ENCODE assay signal across 1 cellular context in the genomic region with DNA sequence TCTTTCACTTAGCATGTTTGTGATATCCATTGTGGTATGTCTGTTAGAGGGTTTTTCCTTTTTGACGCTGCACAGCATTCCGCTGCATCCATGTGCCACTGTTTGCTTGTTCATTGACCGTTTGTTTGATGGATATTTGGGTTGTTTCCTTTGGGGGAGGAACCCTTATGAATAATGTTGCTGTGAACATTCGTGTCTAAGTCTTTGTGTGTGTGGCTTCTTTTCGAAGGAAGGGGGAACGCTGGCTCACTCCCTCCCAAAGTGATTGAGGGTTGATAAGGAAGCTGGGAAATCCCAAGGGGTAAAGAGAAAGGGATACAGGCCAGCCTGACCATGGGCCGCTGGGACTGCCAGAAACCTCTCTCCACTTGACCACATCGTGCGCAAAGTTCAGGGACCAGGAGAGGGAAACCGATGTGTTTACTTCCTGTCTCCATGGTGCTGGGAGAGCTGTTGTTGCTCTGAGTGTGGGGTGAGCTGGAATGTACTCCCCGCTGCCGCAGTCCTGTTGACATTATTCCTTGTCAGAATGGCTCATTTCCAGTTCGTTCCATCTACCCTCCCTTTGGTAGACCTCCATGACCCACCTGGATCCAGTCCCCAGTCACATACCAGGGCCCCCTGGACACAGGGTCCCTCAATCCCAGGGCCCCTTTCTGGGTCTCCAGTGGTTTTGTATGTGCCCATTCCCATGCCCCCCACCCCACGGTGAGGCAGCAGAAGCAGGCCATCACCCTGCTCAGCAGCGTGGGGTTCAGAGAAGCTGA.
A peak's percentile ranks its signal among the peaks of the same experiment; 100 is the strongest.
TF ChIP-seq lines count a peak whose summit lies in the region.

No MANE protein-coding gene starts in this region.

TF ChIP-seq in HepG2, 621 proteins besides CTCF, POLR2A, EP300 and RAD21 (continued from another document and continues in another):
- TF ChIP-seq NCOA2 (CRISPR knock-in tag; IDR thresholded peaks at IDR 0.05), result peak; percentile 92
- no peak for TF ChIP-seq TEF (CRISPR knock-in tag; IDR thresholded peaks at IDR 0.05)
- peak; percentile 95 for TF ChIP-seq ZNF724P (CRISPR knock-in tag; IDR thresholded peaks at IDR 0.05; ENCODE audit: borderline replicate concordance)
- no peak for TF ChIP-seq ZNF451 (CRISPR knock-in tag; IDR thresholded peaks at IDR 0.05)
- TF ChIP-seq ATF1 (CRISPR knock-in tag; IDR thresholded peaks at IDR 0.05), result no peak; the same call in 1 of the 2 replicates
- TF ChIP-seq SOX5 (CRISPR knock-in tag; IDR thresholded peaks at IDR 0.05; ENCODE audit: borderline replicate concordance), result peak; percentile 83
- TF ChIP-seq ATF3 (CRISPR knock-in tag; IDR thresholded peaks at IDR 0.05), result peak; percentile 36; the same call in 1 of the 2 replicates
- peak; percentile 82 for TF ChIP-seq HOXA5 (CRISPR knock-in tag; IDR thresholded peaks at IDR 0.05)
- TF ChIP-seq RELA (CRISPR knock-in tag; IDR thresholded peaks at IDR 0.05), result no peak; the same call in 1 of the 2 replicates
- no peak for TF ChIP-seq HNRNPLL (IDR thresholded peaks at IDR 0.05; ENCODE audit: low read depth, low read length, poor library complexity, severe bottlenecking)
- TF ChIP-seq TAF1 (CRISPR knock-in tag; IDR thresholded peaks at IDR 0.05), result peak; percentile 71; the same call in 1 of the 2 replicates
- TF ChIP-seq, protein P1, sequence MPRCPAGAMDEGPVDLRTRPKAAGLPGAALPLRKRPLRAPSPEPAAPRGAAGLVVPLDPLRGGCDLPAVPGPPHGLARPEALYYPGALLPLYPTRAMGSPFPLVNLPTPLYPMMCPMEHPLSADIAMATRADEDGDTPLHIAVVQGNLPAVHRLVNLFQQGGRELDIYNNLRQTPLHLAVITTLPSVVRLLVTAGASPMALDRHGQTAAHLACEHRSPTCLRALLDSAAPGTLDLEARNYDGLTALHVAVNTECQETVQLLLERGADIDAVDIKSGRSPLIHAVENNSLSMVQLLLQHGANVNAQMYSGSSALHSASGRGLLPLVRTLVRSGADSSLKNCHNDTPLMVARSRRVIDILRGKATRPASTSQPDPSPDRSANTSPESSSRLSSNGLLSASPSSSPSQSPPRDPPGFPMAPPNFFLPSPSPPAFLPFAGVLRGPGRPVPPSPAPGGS (CRISPR knock-in tag; IDR thresholded peaks at IDR 0.05), result peak; percentile 96
- 0 out of 2 replicates have a peak, but pooled peaks have one; percentile 88 for TF ChIP-seq ZNF512B (CRISPR knock-in tag; IDR thresholded peaks at IDR 0.05; ENCODE audit: borderline replicate concordance)
- peak; percentile 85 for TF ChIP-seq ZNF331 (CRISPR knock-in tag; IDR thresholded peaks at IDR 0.05)
- TF ChIP-seq ZBTB21 (CRISPR knock-in tag; IDR thresholded peaks at IDR 0.05), result no peak
- peak; percentile 84 for TF ChIP-seq FOSL2 (CRISPR knock-in tag; IDR thresholded peaks at IDR 0.05)
- 0 out of 2 replicates have a peak, but pooled peaks have one; percentile 71 for TF ChIP-seq AKAP8 (CRISPR knock-in tag; IDR thresholded peaks at IDR 0.05)
- no peak for TF ChIP-seq MBNL3 (CRISPR knock-in tag; conservative IDR thresholded peaks at IDR 0.05)
- TF ChIP-seq SOX6 (IDR thresholded peaks at IDR 0.05), result no peak
- peak; percentile 90 for TF ChIP-seq SOX6 (CRISPR knock-in tag; IDR thresholded peaks at IDR 0.05)
- TF ChIP-seq POGZ (CRISPR knock-in tag; IDR thresholded peaks at IDR 0.05), result peak; percentile 85
- TF ChIP-seq SATB2 (CRISPR knock-in tag; IDR thresholded peaks at IDR 0.05), result 0 out of 2 replicates have a peak, but pooled peaks have one; percentile 76
- TF ChIP-seq SMARCC2 (IDR thresholded peaks at IDR 0.05), result no peak
- TF ChIP-seq HES4 (CRISPR knock-in tag; IDR thresholded peaks at IDR 0.05; ENCODE audit: borderline replicate concordance), result no peak
- TF ChIP-seq ZIK1 (CRISPR knock-in tag; IDR thresholded peaks at IDR 0.05; ENCODE audit: borderline replicate concordance, low read depth), result peak; percentile 76
- TF ChIP-seq EZH2 (conservative IDR thresholded peaks at IDR 0.05; ENCODE audit: low read depth, low read length), result no peak
- TF ChIP-seq ATF7-NPFF (CRISPR knock-in tag; IDR thresholded peaks at IDR 0.05; ENCODE audit: low read depth), result peak; percentile 86
- no peak for TF ChIP-seq MTA3 (CRISPR knock-in tag; IDR thresholded peaks at IDR 0.05)
- TF ChIP-seq RFXANK (CRISPR knock-in tag; IDR thresholded peaks at IDR 0.05), result 0 out of 2 replicates have a peak, but pooled peaks have one; percentile 29
- no peak for TF ChIP-seq ZNF597 (CRISPR knock-in tag; IDR thresholded peaks at IDR 0.05)
- no peak for TF ChIP-seq REL (CRISPR knock-in tag; conservative IDR thresholded peaks at IDR 0.05)
- TF ChIP-seq ZNF180 (CRISPR knock-in tag; IDR thresholded peaks at IDR 0.05; ENCODE audit: borderline replicate concordance, low read depth), result 0 out of 2 replicates have a peak, but pooled peaks have one; percentile 47
- TF ChIP-seq ZNF101 (CRISPR knock-in tag; IDR thresholded peaks at IDR 0.05; ENCODE audit: borderline replicate concordance, low read depth), result no peak
- no peak for TF ChIP-seq LBX2 (CRISPR knock-in tag; IDR thresholded peaks at IDR 0.05; ENCODE audit: borderline replicate concordance)
- 0 out of 2 replicates have a peak, but pooled peaks have one; percentile 28 for TF ChIP-seq PAX8 (CRISPR knock-in tag; IDR thresholded peaks at IDR 0.05; ENCODE audit: borderline replicate concordance)
- peak; percentile 83; the same call in 1 of the 2 replicates for TF ChIP-seq ARID4A (CRISPR knock-in tag; IDR thresholded peaks at IDR 0.05; ENCODE audit: borderline replicate concordance)
- peak; percentile 42 for TF ChIP-seq STAG1 (CRISPR knock-in tag; IDR thresholded peaks at IDR 0.05)
- TF ChIP-seq, protein P2, sequence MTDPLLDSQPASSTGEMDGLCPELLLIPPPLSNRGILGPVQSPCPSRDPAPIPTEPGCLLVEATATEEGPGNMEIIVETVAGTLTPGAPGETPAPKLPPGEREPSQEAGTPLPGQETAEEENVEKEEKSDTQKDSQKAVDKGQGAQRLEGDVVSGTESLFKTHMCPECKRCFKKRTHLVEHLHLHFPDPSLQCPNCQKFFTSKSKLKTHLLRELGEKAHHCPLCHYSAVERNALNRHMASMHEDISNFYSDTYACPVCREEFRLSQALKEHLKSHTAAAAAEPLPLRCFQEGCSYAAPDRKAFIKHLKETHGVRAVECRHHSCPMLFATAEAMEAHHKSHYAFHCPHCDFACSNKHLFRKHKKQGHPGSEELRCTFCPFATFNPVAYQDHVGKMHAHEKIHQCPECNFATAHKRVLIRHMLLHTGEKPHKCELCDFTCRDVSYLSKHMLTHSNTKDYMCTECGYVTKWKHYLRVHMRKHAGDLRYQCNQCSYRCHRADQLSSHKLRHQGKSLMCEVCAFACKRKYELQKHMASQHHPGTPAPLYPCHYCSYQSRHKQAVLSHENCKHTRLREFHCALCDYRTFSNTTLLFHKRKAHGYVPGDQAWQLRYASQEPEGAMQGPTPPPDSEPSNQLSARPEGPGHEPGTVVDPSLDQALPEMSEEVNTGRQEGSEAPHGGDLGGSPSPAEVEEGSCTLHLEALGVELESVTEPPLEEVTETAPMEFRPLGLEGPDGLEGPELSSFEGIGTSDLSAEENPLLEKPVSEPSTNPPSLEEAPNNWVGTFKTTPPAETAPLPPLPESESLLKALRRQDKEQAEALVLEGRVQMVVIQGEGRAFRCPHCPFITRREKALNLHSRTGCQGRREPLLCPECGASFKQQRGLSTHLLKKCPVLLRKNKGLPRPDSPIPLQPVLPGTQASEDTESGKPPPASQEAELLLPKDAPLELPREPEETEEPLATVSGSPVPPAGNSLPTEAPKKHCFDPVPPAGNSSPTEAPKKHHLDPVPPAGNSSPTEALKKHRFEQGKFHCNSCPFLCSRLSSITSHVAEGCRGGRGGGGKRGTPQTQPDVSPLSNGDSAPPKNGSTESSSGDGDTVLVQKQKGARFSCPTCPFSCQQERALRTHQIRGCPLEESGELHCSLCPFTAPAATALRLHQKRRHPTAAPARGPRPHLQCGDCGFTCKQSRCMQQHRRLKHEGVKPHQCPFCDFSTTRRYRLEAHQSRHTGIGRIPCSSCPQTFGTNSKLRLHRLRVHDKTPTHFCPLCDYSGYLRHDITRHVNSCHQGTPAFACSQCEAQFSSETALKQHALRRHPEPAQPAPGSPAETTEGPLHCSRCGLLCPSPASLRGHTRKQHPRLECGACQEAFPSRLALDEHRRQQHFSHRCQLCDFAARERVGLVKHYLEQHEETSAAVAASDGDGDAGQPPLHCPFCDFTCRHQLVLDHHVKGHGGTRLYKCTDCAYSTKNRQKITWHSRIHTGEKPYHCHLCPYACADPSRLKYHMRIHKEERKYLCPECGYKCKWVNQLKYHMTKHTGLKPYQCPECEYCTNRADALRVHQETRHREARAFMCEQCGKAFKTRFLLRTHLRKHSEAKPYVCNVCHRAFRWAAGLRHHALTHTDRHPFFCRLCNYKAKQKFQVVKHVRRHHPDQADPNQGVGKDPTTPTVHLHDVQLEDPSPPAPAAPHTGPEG (CRISPR knock-in tag; IDR thresholded peaks at IDR 0.05), result peak; percentile 86; the same call in 1 of the 2 replicates
- TF ChIP-seq ZNF615 (CRISPR knock-in tag; IDR thresholded peaks at IDR 0.05; ENCODE audit: borderline replicate concordance), result peak; percentile 74; the same call in 1 of the 2 replicates
